In genomic region chr6:142984386-142984785, GRCh38 we compare ENCODE assay signal across 17 cellular contexts.
"Had no signal": no experiment of that assay in that cellular context is flagged by ENCODE, and none has a peak within 500 bp of the region (broad histone marks: within the 10 kb centered on the region; RNA-seq: fewer than 3 reads in every experiment).

No MANE protein-coding gene starts in this region.

- H3K9me3 ChIP-seq: sigmoid colon had no signal

- DNase-seq: effector CD4-positive, alpha-beta T cell; heart right ventricle; hypothalamus; kidney glomerular epithelial cell; naive thymus-derived CD4-positive, alpha-beta T cell; nephron progenitor cell; psoas muscle; sigmoid colon; stimulated activated CD4-positive, alpha-beta T cell treated with anti-CD3 and anti-CD28 coated beads, Interleukin-2, amount 100 ng/mL, for 24 hours; stimulated activated CD4-positive, alpha-beta T cell treated with anti-CD3 and anti-CD28 coated beads, Interleukin-4, amount 100 ng/mL, for 4 hours; stimulated activated naive B cell treated with anti-CD40 and anti-IgM and Interleukin-4, amounts not matched to agents 10 μg/mL and 1 μg/mL and 100 μg/mL, for 72 hours; stimulated activated naive CD8-positive, alpha-beta T cell treated with anti-CD3 and anti-CD28 coated beads, Interleukin-15, amount 100 ng/mL, for 72 hours; substantia nigra; trophoblast cell had no signal

- H3K27me3 ChIP-seq: heart right ventricle, sigmoid colon had no signal

- H3K4me1 ChIP-seq: heart right ventricle, psoas muscle, sigmoid colon had no signal

- H3K4me3 ChIP-seq: coronary artery, heart right ventricle, psoas muscle, sigmoid colon, skin epidermis had no signal

- H3K36me3 ChIP-seq: heart right ventricle, sigmoid colon had no signal

- ATAC-seq: esophagus mucosa; heart right ventricle; naive thymus-derived CD4-positive, alpha-beta T cell; psoas muscle; stimulated activated naive B cell treated with anti-CD40 and anti-IgM and Interleukin-4, amounts not matched to agents 10 μg/mL and 1 μg/mL and 100 μg/mL, for 72 hours; stimulated activated naive CD8-positive, alpha-beta T cell treated with anti-CD3 and anti-CD28 coated beads, Interleukin-15, amount 100 ng/mL, for 72 hours had no signal

- H3K27ac ChIP-seq: coronary artery, heart right ventricle, psoas muscle, sigmoid colon had no signal
